In the genomic region with DNA sequence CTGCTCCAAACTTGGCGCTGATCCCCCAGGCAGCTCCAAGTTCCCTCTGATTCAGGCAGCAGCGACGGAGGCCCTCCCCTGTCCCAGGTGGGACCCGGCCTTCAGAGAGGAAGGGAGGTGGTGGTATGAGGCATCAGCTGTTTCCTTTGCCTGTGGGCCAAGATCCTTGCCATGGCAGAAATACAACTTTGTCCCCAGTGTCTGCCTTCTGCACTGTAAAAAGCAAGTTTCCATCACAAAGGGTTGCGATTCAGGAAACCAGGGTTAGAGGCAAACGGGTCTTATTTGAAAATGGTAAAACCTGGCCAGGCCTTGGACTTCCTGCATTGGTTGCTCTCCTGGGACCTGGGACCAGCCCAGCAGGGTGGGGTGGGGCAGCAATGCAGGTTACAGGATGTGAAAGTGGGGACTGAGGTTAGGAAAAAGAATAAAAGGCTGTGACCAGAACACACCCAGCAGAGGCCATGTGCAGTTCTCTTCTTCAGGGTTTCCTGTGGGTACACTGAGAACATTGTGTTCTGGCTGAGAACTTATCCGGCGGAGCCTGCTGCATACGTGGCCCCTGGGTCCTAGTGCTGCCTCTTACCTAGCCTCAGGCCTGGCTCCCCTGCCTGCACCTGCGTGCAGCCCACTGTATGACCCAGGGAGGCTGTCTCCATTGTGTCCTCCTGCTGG, we compare ENCODE assay signal across 1 cellular context.
TF ChIP-seq lines count a peak whose summit lies in the region.

No MANE protein-coding gene starts in this region.

TF ChIP-seq in HEK293, 187 proteins besides CTCF, POLR2A, EP300 and RAD21 (continued from another document):
- TF ChIP-seq ZNF488 (tag by site-specific recombination; IDR thresholded peaks at IDR 0.05): no peak
- no peak for TF ChIP-seq ZBTB48 (tag by site-specific recombination; IDR thresholded peaks at IDR 0.05)
- TF ChIP-seq YY2 (tag by site-specific recombination; IDR thresholded peaks at IDR 0.05): no peak
- no peak for TF ChIP-seq ZNF114 (tag by site-specific recombination; IDR thresholded peaks at IDR 0.05)
- TF ChIP-seq BCL6B (tag by site-specific recombination; IDR thresholded peaks at IDR 0.05): no peak
- TF ChIP-seq, protein P1, sequence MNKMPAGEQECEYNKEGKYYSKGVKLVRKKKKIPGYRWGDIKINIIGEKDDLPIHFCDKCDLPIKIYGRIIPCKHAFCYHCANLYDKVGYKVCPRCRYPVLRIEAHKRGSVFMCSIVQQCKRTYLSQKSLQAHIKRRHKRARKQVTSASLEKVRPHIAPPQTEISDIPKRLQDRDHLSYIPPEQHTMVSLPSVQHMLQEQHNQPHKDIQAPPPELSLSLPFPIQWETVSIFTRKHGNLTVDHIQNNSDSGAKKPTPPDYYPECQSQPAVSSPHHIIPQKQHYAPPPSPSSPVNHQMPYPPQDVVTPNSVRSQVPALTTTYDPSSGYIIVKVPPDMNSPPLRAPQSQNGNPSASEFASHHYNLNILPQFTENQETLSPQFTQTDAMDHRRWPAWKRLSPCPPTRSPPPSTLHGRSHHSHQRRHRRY (tag by site-specific recombination; IDR thresholded peaks at IDR 0.05): no peak
- TF ChIP-seq ZNF24 (tag by site-specific recombination; IDR thresholded peaks at IDR 0.05): 0 out of 2 replicates have a peak, but pooled peaks have one; percentile 37
- peak; percentile 88 for TF ChIP-seq ZNF692 (tag by site-specific recombination; IDR thresholded peaks at IDR 0.05)
- TF ChIP-seq ZBTB44 (tag by site-specific recombination; IDR thresholded peaks at IDR 0.05): peak; percentile 15; the same call in 1 of the 2 replicates
- no peak for TF ChIP-seq ZNF560 (tag by site-specific recombination; IDR thresholded peaks at IDR 0.05; ENCODE audit: borderline replicate concordance)
- no peak for TF ChIP-seq GLIS1 (tag by site-specific recombination; IDR thresholded peaks at IDR 0.05)
- no peak for TF ChIP-seq PRDM4 (tag by site-specific recombination; IDR thresholded peaks at IDR 0.05)
- TF ChIP-seq ZNF341 (tag by site-specific recombination; IDR thresholded peaks at IDR 0.05; ENCODE audit: low read depth): 0 out of 2 replicates have a peak, but pooled peaks have one; percentile 18
- no peak for TF ChIP-seq ZNF416 (tag by site-specific recombination; IDR thresholded peaks at IDR 0.05)
- TF ChIP-seq ZNF19 (tag by site-specific recombination; IDR thresholded peaks at IDR 0.05; ENCODE audit: low read depth): no peak
- TF ChIP-seq ZNF514 (tag by site-specific recombination; IDR thresholded peaks at IDR 0.05): no peak
- no peak for TF ChIP-seq EGR2 (tag by site-specific recombination; IDR thresholded peaks at IDR 0.05; ENCODE audit: low read depth)
- TF ChIP-seq HOXD13 (CRISPR knock-in tag; IDR thresholded peaks at IDR 0.05; ENCODE audit: borderline replicate concordance): no peak
- no peak for TF ChIP-seq ZBTB49 (tag by site-specific recombination; IDR thresholded peaks at IDR 0.05; ENCODE audit: low read depth)
- peak; percentile 66; the same call in 1 of the 2 replicates for TF ChIP-seq ZNF792 (tag by site-specific recombination; IDR thresholded peaks at IDR 0.05)
- TF ChIP-seq ZNF670 (tag by site-specific recombination; IDR thresholded peaks at IDR 0.05; ENCODE audit: low read depth): no peak
- TF ChIP-seq ZNF610 (tag by site-specific recombination; IDR thresholded peaks at IDR 0.05; ENCODE audit: borderline replicate concordance): no peak
- no peak for TF ChIP-seq ZFP3 (tag by site-specific recombination; IDR thresholded peaks at IDR 0.05; ENCODE audit: low read depth)
- TF ChIP-seq ZSCAN30 (tag by site-specific recombination; IDR thresholded peaks at IDR 0.05): peak; percentile 56; the same call in 1 of the 2 replicates
- TF ChIP-seq, protein P2, sequence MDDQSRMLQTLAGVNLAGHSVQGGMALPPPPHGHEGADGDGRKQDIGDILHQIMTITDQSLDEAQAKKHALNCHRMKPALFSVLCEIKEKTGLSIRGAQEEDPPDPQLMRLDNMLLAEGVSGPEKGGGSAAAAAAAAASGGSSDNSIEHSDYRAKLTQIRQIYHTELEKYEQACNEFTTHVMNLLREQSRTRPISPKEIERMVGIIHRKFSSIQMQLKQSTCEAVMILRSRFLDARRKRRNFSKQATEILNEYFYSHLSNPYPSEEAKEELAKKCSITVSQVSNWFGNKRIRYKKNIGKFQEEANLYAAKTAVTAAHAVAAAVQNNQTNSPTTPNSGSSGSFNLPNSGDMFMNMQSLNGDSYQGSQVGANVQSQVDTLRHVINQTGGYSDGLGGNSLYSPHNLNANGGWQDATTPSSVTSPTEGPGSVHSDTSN (CRISPR knock-in tag; IDR thresholded peaks at IDR 0.05): no peak
- TF ChIP-seq, protein P3, sequence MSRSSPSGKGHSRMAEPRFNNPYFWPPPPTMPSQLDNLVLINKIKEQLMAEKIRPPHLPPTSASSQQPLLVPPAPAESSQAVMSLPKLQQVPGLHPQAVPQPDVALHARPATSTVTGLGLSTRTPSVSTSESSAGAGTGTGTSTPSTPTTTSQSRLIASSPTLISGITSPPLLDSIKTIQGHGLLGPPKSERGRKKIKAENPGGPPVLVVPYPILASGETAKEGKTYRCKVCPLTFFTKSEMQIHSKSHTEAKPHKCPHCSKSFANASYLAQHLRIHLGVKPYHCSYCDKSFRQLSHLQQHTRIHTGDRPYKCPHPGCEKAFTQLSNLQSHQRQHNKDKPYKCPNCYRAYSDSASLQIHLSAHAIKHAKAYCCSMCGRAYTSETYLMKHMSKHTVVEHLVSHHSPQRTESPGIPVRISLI (tag by site-specific recombination; IDR thresholded peaks at IDR 0.05): no peak
- TF ChIP-seq, protein P4, sequence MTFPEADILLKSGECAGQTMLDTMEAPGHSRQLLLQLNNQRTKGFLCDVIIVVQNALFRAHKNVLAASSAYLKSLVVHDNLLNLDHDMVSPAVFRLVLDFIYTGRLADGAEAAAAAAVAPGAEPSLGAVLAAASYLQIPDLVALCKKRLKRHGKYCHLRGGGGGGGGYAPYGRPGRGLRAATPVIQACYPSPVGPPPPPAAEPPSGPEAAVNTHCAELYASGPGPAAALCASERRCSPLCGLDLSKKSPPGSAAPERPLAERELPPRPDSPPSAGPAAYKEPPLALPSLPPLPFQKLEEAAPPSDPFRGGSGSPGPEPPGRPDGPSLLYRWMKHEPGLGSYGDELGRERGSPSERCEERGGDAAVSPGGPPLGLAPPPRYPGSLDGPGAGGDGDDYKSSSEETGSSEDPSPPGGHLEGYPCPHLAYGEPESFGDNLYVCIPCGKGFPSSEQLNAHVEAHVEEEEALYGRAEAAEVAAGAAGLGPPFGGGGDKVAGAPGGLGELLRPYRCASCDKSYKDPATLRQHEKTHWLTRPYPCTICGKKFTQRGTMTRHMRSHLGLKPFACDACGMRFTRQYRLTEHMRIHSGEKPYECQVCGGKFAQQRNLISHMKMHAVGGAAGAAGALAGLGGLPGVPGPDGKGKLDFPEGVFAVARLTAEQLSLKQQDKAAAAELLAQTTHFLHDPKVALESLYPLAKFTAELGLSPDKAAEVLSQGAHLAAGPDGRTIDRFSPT (tag by site-specific recombination; IDR thresholded peaks at IDR 0.05): no peak
TF ChIP-seq in HEK293: peak in this region for 20.
